In the genomic region with DNA sequence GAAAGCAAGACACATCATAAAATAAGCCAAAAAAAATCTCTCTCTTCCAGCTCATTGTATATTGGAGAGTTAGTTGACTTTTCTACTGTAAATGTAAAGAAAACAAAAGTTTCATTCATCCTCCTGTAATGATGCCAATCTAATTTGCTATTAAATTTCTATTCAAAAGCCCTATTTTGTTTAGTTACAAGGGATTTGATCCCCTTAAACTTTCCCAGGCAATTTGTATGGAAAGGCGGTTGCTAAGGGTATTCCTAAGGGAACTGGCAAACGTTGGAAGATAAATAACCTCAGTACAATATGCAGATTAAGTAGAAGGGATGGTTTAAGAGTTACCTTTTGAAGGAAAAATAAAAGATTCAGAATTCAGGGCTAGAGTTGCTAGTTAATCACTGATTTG, we compare ENCODE assay signal across 18 cellular contexts.
"Had no signal": no experiment of that assay in that cellular context is flagged by ENCODE, and none has a peak within 500 bp of the region (broad histone marks: within the 10 kb centered on the region; RNA-seq: fewer than 3 reads in every experiment).

No MANE protein-coding gene starts in this region.

- H3K27me3 Mint-ChIP-seq: naive thymus-derived CD8-positive, alpha-beta T cell; stimulated activated naive B cell treated with anti-CD40 and anti-IgM and Interleukin-4, amounts not matched to agents 10 μg/mL and 1 μg/mL and 100 μg/mL, for 72 hours; stimulated activated naive CD8-positive, alpha-beta T cell treated with anti-CD3 and anti-CD28 coated beads, Interleukin-15, amount 100 ng/mL, for 72 hours had no signal

- DNase-seq: dorsolateral prefrontal cortex; effector CD8-positive, alpha-beta T cell; heart right ventricle; hypothalamus; islet precursor cell; mucosa of descending colon; naive thymus-derived CD8-positive, alpha-beta T cell; posterior cingulate gyrus; stimulated activated CD4-positive, alpha-beta T cell treated with anti-CD3 and anti-CD28 coated beads, Interleukin-2, amount 100 ng/mL, for 24 hours; stimulated activated CD4-positive, alpha-beta T cell treated with anti-CD3 and anti-CD28 coated beads, Interleukin-4, amount 100 ng/mL, for 4 hours; stimulated activated naive B cell treated with anti-CD40 and anti-IgM and Interleukin-4, amounts not matched to agents 10 μg/mL and 1 μg/mL and 100 μg/mL, for 72 hours; stimulated activated naive CD8-positive, alpha-beta T cell treated with anti-CD3 and anti-CD28 coated beads, Interleukin-15, amount 100 ng/mL, for 72 hours; testis; upper lobe of right lung had no signal

- H3K27me3 ChIP-seq: dorsolateral prefrontal cortex, heart right ventricle, testis, tibial nerve, upper lobe of right lung, vagina had no signal

- H3K36me3 ChIP-seq: heart right ventricle, tibial nerve, upper lobe of right lung, vagina had no signal

- H3K27ac ChIP-seq: dorsolateral prefrontal cortex, heart right ventricle, skin epidermis, testis, tibial nerve, upper lobe of right lung, vagina had no signal

- H3K27ac Mint-ChIP-seq: naive thymus-derived CD8-positive, alpha-beta T cell; stimulated activated naive B cell treated with anti-CD40 and anti-IgM and Interleukin-4, amounts not matched to agents 10 μg/mL and 1 μg/mL and 100 μg/mL, for 72 hours; stimulated activated naive CD8-positive, alpha-beta T cell treated with anti-CD3 and anti-CD28 coated beads, Interleukin-15, amount 100 ng/mL, for 72 hours had no signal

- H3K9me3 ChIP-seq: heart right ventricle, mucosa of descending colon, testis, tibial nerve, upper lobe of right lung, vagina had no signal

- H3K4me3 ChIP-seq: dorsolateral prefrontal cortex, heart right ventricle, mucosa of descending colon, skin epidermis, testis, tibial nerve, upper lobe of right lung, vagina had no signal

- H3K4me3 Mint-ChIP-seq: naive thymus-derived CD8-positive, alpha-beta T cell; neural crest cell; stimulated activated naive B cell treated with anti-CD40 and anti-IgM and Interleukin-4, amounts not matched to agents 10 μg/mL and 1 μg/mL and 100 μg/mL, for 72 hours; stimulated activated naive CD8-positive, alpha-beta T cell treated with anti-CD3 and anti-CD28 coated beads, Interleukin-15, amount 100 ng/mL, for 72 hours had no signal

- H3K9me3 Mint-ChIP-seq: neural crest cell; stimulated activated naive B cell treated with anti-CD40 and anti-IgM and Interleukin-4, amounts not matched to agents 10 μg/mL and 1 μg/mL and 100 μg/mL, for 72 hours; stimulated activated naive CD8-positive, alpha-beta T cell treated with anti-CD3 and anti-CD28 coated beads, Interleukin-15, amount 100 ng/mL, for 72 hours had no signal
